8 cellular contexts compared by ENCODE assay signal in genomic region chr19:1264801-1265610, GRCh38.
DNase-seq lines count a peak whose midpoint lies in the region; ATAC-seq and TF ChIP-seq lines count a peak whose summit lies in the region.

No MANE protein-coding gene starts in this region.

- no peak for TF ChIP-seq CTCF in neutrophil (IDR thresholded peaks at IDR 0.05)

- H3K4me3 ChIP-seq in neutrophil (ENCODE audit: low read depth in 1 of 2, low read length in 1 of 2) = no peak overlapping the region

- H3K9me3 ChIP-seq in neutrophil = no peaks in the 10 kb centered on the region

- peaks cover 8% of the 10 kb centered on the region for H3K27me3 ChIP-seq in neutrophil

- peak; percentile 67 for DNase-seq in DMS53 (lab: John Stamatoyannopoulos, UW)
- DNase-seq in DMS53 treated with DMSO at 0.1 percent for 48 hours (lab: John Stamatoyannopoulos, UW; ENCODE audit: unreplicated experiment) = no peak
- peak; percentile 66 to 79 for DNase-seq in SW 1271 (lab: John Stamatoyannopoulos, UW)
- peak; percentile 86 for DNase-seq in fibroblast of gingiva (ENCODE audit: low read depth)
- DNase-seq in NCI-H1417 treated with DMSO at 0.1 percent for 48 hours (lab: John Stamatoyannopoulos, UW) = no peak
- DNase-seq in epidermal melanocyte (ENCODE audit: insufficient read length, low spot score) = no peak

- H3K4me1 ChIP-seq in neutrophil (ENCODE audit: control insufficient read depth in 1 of 2, insufficient read depth in 1 of 2, low read depth in 1 of 2, low read length in 1 of 2) = peaks cover 75 to 81% of the 10 kb centered on the region in 2 experiments

- H3K27ac ChIP-seq in neutrophil = peak overlapping the region; percentile 90

- ATAC-seq in HG03025 (IDR thresholded peaks at IDR 0.05; ENCODE audit: low FRiP score, unreplicated experiment) = no peak

- peaks cover 5% of the 10 kb centered on the region for H3K36me3 ChIP-seq in neutrophil

Comparison
In these comparisons a context has a peak if more than half of its experiments do, and no peak if none do; other contexts are left out.
1. DNase-seq: peak in DMS53 (single experiment), SW 1271 (2 of 2) and fibroblast of gingiva (single experiment); none in DMS53 treated with DMSO at 0.1 percent for 48 hours (single experiment), NCI-H1417 treated with DMSO at 0.1 percent for 48 hours (single experiment) and epidermal melanocyte (single experiment).